ENCODE assay signal across 16 cellular contexts in genomic region chr14:68491793-68492192, GRCh38.
"Had no signal": no experiment of that assay in that cellular context is flagged by ENCODE, and none has a peak within 500 bp of the region (broad histone marks: within the 10 kb centered on the region; RNA-seq: fewer than 3 reads in every experiment).

No MANE protein-coding gene starts in this region.

- H3K36me3 ChIP-seq: lower lobe of right lung, neutrophil, thyroid gland, uterus had no signal

- H3K9me3 Mint-ChIP-seq: stimulated activated effector memory CD8-positive, alpha-beta T cell treated with anti-CD3 and anti-CD28 coated beads, Interleukin-12 subunit alpha, Interleukin-12 subunit beta, amount 100 ng/mL, for 72 hours had no signal

- H3K4me3 Mint-ChIP-seq: activated naive CD8-positive, alpha-beta T cell treated with anti-CD3 and anti-CD28 coated beads, Interleukin-2, amount 10 ng/mL, durations not matched to agents 7 days and 5 days; stimulated activated effector memory CD8-positive, alpha-beta T cell treated with anti-CD3 and anti-CD28 coated beads, Interleukin-12 subunit alpha, Interleukin-12 subunit beta, amount 100 ng/mL, for 72 hours had no signal

- H3K27ac Mint-ChIP-seq: activated naive CD8-positive, alpha-beta T cell treated with anti-CD3 and anti-CD28 coated beads, Interleukin-2, amount 10 ng/mL, durations not matched to agents 7 days and 5 days; stimulated activated effector memory CD8-positive, alpha-beta T cell treated with anti-CD3 and anti-CD28 coated beads, Interleukin-12 subunit alpha, Interleukin-12 subunit beta, amount 100 ng/mL, for 72 hours had no signal

- H2AFZ ChIP-seq: parathyroid adenoma had no signal

- H3K4me1 ChIP-seq: lower lobe of right lung, parathyroid adenoma, uterus had no signal

- ATAC-seq: left cardiac atrium; lower lobe of right lung; stimulated activated effector memory CD8-positive, alpha-beta T cell treated with anti-CD3 and anti-CD28 coated beads, Interleukin-12 subunit alpha, Interleukin-12 subunit beta, amount 100 ng/mL, for 72 hours had no signal

- H3K27ac ChIP-seq: lower lobe of right lung, neutrophil, parathyroid adenoma, thyroid gland, uterus had no signal

- H3K4me3 ChIP-seq: lower lobe of right lung, thyroid gland, uterus had no signal

- H3K27me3 Mint-ChIP-seq: activated naive CD8-positive, alpha-beta T cell treated with anti-CD3 and anti-CD28 coated beads, Interleukin-2, amount 10 ng/mL, durations not matched to agents 7 days and 5 days had no signal

- H3K79me2 ChIP-seq: parathyroid adenoma had no signal

- H3K27me3 ChIP-seq: neutrophil, thyroid gland, uterus had no signal

- DNase-seq: activated CD4-positive, CD25-positive, alpha-beta regulatory T cell; activated naive CD4-positive, alpha-beta T cell; activated naive CD8-positive, alpha-beta T cell treated with anti-CD3 and anti-CD28 coated beads, Interleukin-2, amount 10 ng/mL, durations not matched to agents 7 days and 5 days; activated T-cell treated with anti-CD3 and anti-CD28 coated beads for 4 hours; cortex of kidney; effector CD4-positive, alpha-beta T cell; foreskin fibroblast; left cardiac atrium; lower lobe of right lung; stimulated activated CD4-positive, alpha-beta T cell treated with anti-CD3 and anti-CD28 coated beads, Interleukin-12 subunit alpha, Interleukin-12 subunit beta, amount 100 ng/mL, for 4 hours; T-helper 2 cell; thyroid gland; uterus had no signal

- H3K9ac ChIP-seq: parathyroid adenoma had no signal

- H3K9me3 ChIP-seq: lower lobe of right lung, neutrophil, thyroid gland, uterus had no signal
